12 cellular contexts compared by ENCODE assay signal in genomic region chr6:118843685-118844390, GRCh38. TPM values are rescaled to one million over a fixed set of nuclear protein-coding genes. Genes with fewer than 3 reads are reported as not detected.
DNase-seq lines count a peak whose midpoint lies in the region; ATAC-seq and TF ChIP-seq lines count a peak whose summit lies in the region.
"Had no signal": no experiment of that assay in that cellular context is flagged by ENCODE, and none has a peak within 500 bp of the region (broad histone marks: within the 10 kb centered on the region; RNA-seq: fewer than 3 reads in every experiment).

No MANE protein-coding gene starts in this region.

- H3K27me3 Mint-ChIP-seq in stimulated activated naive CD8-positive, alpha-beta T cell treated with anti-CD3 and anti-CD28 coated beads, Interleukin-15, amount 100 ng/mL, for 72 hours = no peaks in the 10 kb centered on the region
- H3K27me3 Mint-ChIP-seq: B cell had no signal

- no peak for TF ChIP-seq CTCF in OCI-LY7 (conservative IDR thresholded peaks at IDR 0.05; ENCODE audit: low read length)

- no peaks in the 10 kb centered on the region for H3K79me2 ChIP-seq in OCI-LY7 (ENCODE audit: insufficient read depth, low read depth, low read length)

- H4K20me1 ChIP-seq in OCI-LY7 (ENCODE audit: insufficient read depth, low read length) = no peaks in the 10 kb centered on the region

- intact Hi-C loops in OCI-LY7 (cut with micrococcal nuclease; ENCODE audit: unreplicated experiment) = no loop called here

- no peaks in the 10 kb centered on the region for H3K9me2 ChIP-seq in OCI-LY7 (ENCODE audit: insufficient read depth, low read length)

- BruUV-seq in OCI-LY7 (replicated peaks; lab: Mats Ljungman, UMichigan) = no TSS peak

- no peak overlapping the region for H3K4me3 ChIP-seq in OCI-LY7 (ENCODE audit: low read depth, low read length, poor library complexity, severe bottlenecking)
- H3K4me3 ChIP-seq: skin epidermis, thoracic aorta had no signal

- H3K36me3 ChIP-seq in OCI-LY7 (ENCODE audit: insufficient read depth, low read length) = peaks cover 3% of the 10 kb centered on the region; the same call in 1 of the 2 replicates
- H3K36me3 ChIP-seq: thoracic aorta had no signal

- H3K27ac ChIP-seq in OCI-LY7 (ENCODE audit: low read depth, low read length, poor library complexity, severe bottlenecking) = no peak overlapping the region
- H3K27ac ChIP-seq: skin epidermis, thoracic aorta had no signal

- H3K9me3 Mint-ChIP-seq in stimulated activated naive CD8-positive, alpha-beta T cell treated with anti-CD3 and anti-CD28 coated beads, Interleukin-15, amount 100 ng/mL, for 72 hours = peaks cover 4 to 6% of the 10 kb centered on the region in 2 donors

- POLR2A ChIA-PET in OCI-LY7 (lab: Charles Lee) = no interaction called here

- no peak overlapping the region for H3K27ac Mint-ChIP-seq in stimulated activated naive CD8-positive, alpha-beta T cell treated with anti-CD3 and anti-CD28 coated beads, Interleukin-15, amount 100 ng/mL, for 72 hours
- H3K27ac Mint-ChIP-seq: B cell had no signal

- peak overlapping the region; percentile 0 to 72 for H3K4me3 Mint-ChIP-seq in stimulated activated naive CD8-positive, alpha-beta T cell treated with anti-CD3 and anti-CD28 coated beads, Interleukin-15, amount 100 ng/mL, for 72 hours
- H3K4me3 Mint-ChIP-seq: B cell had no signal

- no peaks in the 10 kb centered on the region for H3K9me3 ChIP-seq in OCI-LY7 (ENCODE audit: low read length)
- H3K9me3 ChIP-seq: thoracic aorta had no signal

- H3K4me2 ChIP-seq in OCI-LY7 (ENCODE audit: low read length) = no peak overlapping the region

- H3K4me1 ChIP-seq in OCI-LY7 (ENCODE audit: insufficient read depth, low read length, poor library complexity, severe bottlenecking) = no peaks in the 10 kb centered on the region

- peaks cover 29% of the 10 kb centered on the region for H3K4me1 Mint-ChIP-seq in stimulated activated naive CD8-positive, alpha-beta T cell treated with anti-CD3 and anti-CD28 coated beads, Interleukin-15, amount 100 ng/mL, for 72 hours

- ATAC-seq in HG02678 (IDR thresholded peaks at IDR 0.05; ENCODE audit: unreplicated experiment) = peak; percentile 76
- peak; percentile 96 for ATAC-seq in stimulated activated naive CD8-positive, alpha-beta T cell treated with anti-CD3 and anti-CD28 coated beads, Interleukin-15, amount 100 ng/mL, for 72 hours

- DNase-seq in stimulated activated CD4-positive, alpha-beta T cell treated with anti-CD3 and anti-CD28 coated beads, Interleukin-15, amount 100 ng/mL, for 24 hours = peak; percentile 26
- no peak for DNase-seq in stimulated activated CD4-positive, alpha-beta T cell treated with anti-CD3 and anti-CD28 coated beads, Interleukin-4, amount 100 ng/mL, for 4 hours
- DNase-seq in LHCN-M2 (ENCODE audit: low read depth) (peak; percentile 36), DMS53 treated with DMSO at 0.1 percent for 48 hours (lab: John Stamatoyannopoulos, UW; ENCODE audit: unreplicated experiment) (no peak), OCI-LY7 (ENCODE audit: low spot score) (no peak), NCI-H2171 (lab: John Stamatoyannopoulos, UW) (no peak)
- peak; percentile 42 to 48 for DNase-seq in stimulated activated naive CD8-positive, alpha-beta T cell treated with anti-CD3 and anti-CD28 coated beads, Interleukin-15, amount 100 ng/mL, for 72 hours
- DNase-seq: NCI-H446 treated with DMSO at 0.1 percent for 48 hours had no signal

- CTCF ChIA-PET in OCI-LY7 (lab: Charles Lee; ENCODE audit: unreplicated experiment) = no interaction called here

- H2AFZ ChIP-seq in OCI-LY7 (ENCODE audit: low read length) = no peak overlapping the region

RNA-seq across cellular contexts. Expression of gene ASF1A, which starts 50.1 kb away (rescaled TPM):
- total RNA-seq in LHCN-M2 (2014; rRNA removed) (33.9 and 37.2 TPM in 2 replicates), OCI-LY7 (2022) (46.0 and 46.8 TPM in 2 replicates)
- polyA plus RNA-seq in LHCN-M2 (2012) = 10.6 TPM
- 19.8 and 37.3 TPM in 2 replicates for total RNA-seq in OCI-LY7 (2014; rRNA removed; shearing (Covaris generic))

Comparison
In these comparisons a context has a peak if more than half of its experiments do, and no peak if none do; other contexts are left out.
1. DNase-seq: peak in stimulated activated CD4-positive, alpha-beta T cell treated with anti-CD3 and anti-CD28 coated beads, Interleukin-15, amount 100 ng/mL, for 24 hours (single experiment), LHCN-M2 (single experiment) and stimulated activated naive CD8-positive, alpha-beta T cell treated with anti-CD3 and anti-CD28 coated beads, Interleukin-15, amount 100 ng/mL, for 72 hours (2 of 2); none in stimulated activated CD4-positive, alpha-beta T cell treated with anti-CD3 and anti-CD28 coated beads, Interleukin-4, amount 100 ng/mL, for 4 hours (0 of 2), DMS53 treated with DMSO at 0.1 percent for 48 hours (single experiment), OCI-LY7 (single experiment) and NCI-H2171 (single experiment).